ENCODE assay signal across 1 cellular context in genomic region chr7:101363734-101364374, GRCh38.
A peak's percentile ranks its signal among the peaks of the same experiment; 100 is the strongest.
TF ChIP-seq lines count a peak whose summit lies in the region.

No MANE protein-coding gene starts in this region.

TF ChIP-seq in HepG2, 621 proteins besides CTCF, POLR2A, EP300 and RAD21 (continued from another document and continues in another):
- TF ChIP-seq ZHX2 (IDR thresholded peaks at IDR 0.05; ENCODE audit: low read depth) (no peak), ZHX2 (CRISPR knock-in tag; IDR thresholded peaks at IDR 0.05; ENCODE audit: borderline replicate concordance) (no peak), E2F1 (CRISPR knock-in tag; IDR thresholded peaks at IDR 0.05) (no peak), RNF2 (conservative IDR thresholded peaks at IDR 0.05; ENCODE audit: low read depth) (0 out of 2 replicates have a peak, but pooled peaks have one; percentile 38), ADNP (CRISPR knock-in tag; IDR thresholded peaks at IDR 0.05) (no peak), NCOA2 (CRISPR knock-in tag; IDR thresholded peaks at IDR 0.05) (no peak), ZNF549 (CRISPR knock-in tag; IDR thresholded peaks at IDR 0.05) (no peak), ZNF761 (CRISPR knock-in tag; conservative IDR thresholded peaks at IDR 0.05) (no peak), AGO2 (optimal IDR thresholded peaks at IDR 0.05; ENCODE audit: low read depth, low read length) (peak; percentile 77), CBFB (CRISPR knock-in tag; IDR thresholded peaks at IDR 0.05) (no peak), ZNF121 (CRISPR knock-in tag; IDR thresholded peaks at IDR 0.05) (0 out of 2 replicates have a peak, but pooled peaks have one; percentile 27), ZNF572 (CRISPR knock-in tag; IDR thresholded peaks at IDR 0.05) (no peak), ZNF607 (CRISPR knock-in tag; IDR thresholded peaks at IDR 0.05; ENCODE audit: borderline replicate concordance) (no peak), ZNF180 (CRISPR knock-in tag; IDR thresholded peaks at IDR 0.05; ENCODE audit: borderline replicate concordance, low read depth) (no peak), MYC (CRISPR knock-in tag; IDR thresholded peaks at IDR 0.05; ENCODE audit: borderline replicate concordance) (peak; percentile 63; the same call in 1 of the 2 replicates), HNRNPK (IDR thresholded peaks at IDR 0.05; ENCODE audit: low read depth, low read length, poor library complexity, severe bottlenecking) (peak; percentile 81), MTF1 (CRISPR knock-in tag; IDR thresholded peaks at IDR 0.05) (no peak), ZNF780A (CRISPR knock-in tag; IDR thresholded peaks at IDR 0.05) (no peak), ZNF264 (CRISPR knock-in tag; IDR thresholded peaks at IDR 0.05) (no peak), ZBTB42 (CRISPR knock-in tag; IDR thresholded peaks at IDR 0.05) (no peak), STAG1 (CRISPR knock-in tag; IDR thresholded peaks at IDR 0.05) (peak; percentile 86), ETV6 (CRISPR knock-in tag; conservative IDR thresholded peaks at IDR 0.05) (no peak), PRDM4 (CRISPR knock-in tag; IDR thresholded peaks at IDR 0.05; ENCODE audit: borderline replicate concordance) (no peak), ZNF605 (CRISPR knock-in tag; IDR thresholded peaks at IDR 0.05) (0 out of 2 replicates have a peak, but pooled peaks have one; percentile 14), PATZ1 (CRISPR knock-in tag; IDR thresholded peaks at IDR 0.05) (0 out of 2 replicates have a peak, but pooled peaks have one; percentile 16), HNF4G (IDR thresholded peaks at IDR 0.05; ENCODE audit: borderline replicate concordance, low read depth, low read length) (no peak), HNF4G (CRISPR knock-in tag; IDR thresholded peaks at IDR 0.05; ENCODE audit: borderline replicate concordance, low read depth) (no peak), ZNF615 (CRISPR knock-in tag; IDR thresholded peaks at IDR 0.05; ENCODE audit: borderline replicate concordance) (no peak), PHF21A (CRISPR knock-in tag; IDR thresholded peaks at IDR 0.05) (0 out of 2 replicates have a peak, but pooled peaks have one; percentile 20), ZKSCAN5 (CRISPR knock-in tag; IDR thresholded peaks at IDR 0.05) (no peak), RXRA (CRISPR knock-in tag; IDR thresholded peaks at IDR 0.05) (peak; percentile 81), AHDC1 (CRISPR knock-in tag; IDR thresholded peaks at IDR 0.05; ENCODE audit: borderline replicate concordance) (no peak), EED (CRISPR knock-in tag; IDR thresholded peaks at IDR 0.05) (no peak)
- TF ChIP-seq, protein P1, sequence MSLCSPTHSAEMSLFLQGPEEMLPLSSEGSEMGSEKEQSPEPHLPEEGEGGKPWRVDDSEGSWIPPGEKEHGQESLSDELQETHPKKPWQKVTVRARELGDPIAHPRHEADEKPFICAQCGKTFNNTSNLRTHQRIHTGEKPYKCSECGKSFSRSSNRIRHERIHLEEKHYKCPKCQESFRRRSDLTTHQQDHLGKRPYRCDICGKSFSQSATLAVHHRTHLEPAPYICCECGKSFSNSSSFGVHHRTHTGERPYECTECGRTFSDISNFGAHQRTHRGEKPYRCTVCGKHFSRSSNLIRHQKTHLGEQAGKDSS (CRISPR knock-in tag; IDR thresholded peaks at IDR 0.05; ENCODE audit: borderline replicate concordance, low read depth): no peak
- TF ChIP-seq, protein P2, sequence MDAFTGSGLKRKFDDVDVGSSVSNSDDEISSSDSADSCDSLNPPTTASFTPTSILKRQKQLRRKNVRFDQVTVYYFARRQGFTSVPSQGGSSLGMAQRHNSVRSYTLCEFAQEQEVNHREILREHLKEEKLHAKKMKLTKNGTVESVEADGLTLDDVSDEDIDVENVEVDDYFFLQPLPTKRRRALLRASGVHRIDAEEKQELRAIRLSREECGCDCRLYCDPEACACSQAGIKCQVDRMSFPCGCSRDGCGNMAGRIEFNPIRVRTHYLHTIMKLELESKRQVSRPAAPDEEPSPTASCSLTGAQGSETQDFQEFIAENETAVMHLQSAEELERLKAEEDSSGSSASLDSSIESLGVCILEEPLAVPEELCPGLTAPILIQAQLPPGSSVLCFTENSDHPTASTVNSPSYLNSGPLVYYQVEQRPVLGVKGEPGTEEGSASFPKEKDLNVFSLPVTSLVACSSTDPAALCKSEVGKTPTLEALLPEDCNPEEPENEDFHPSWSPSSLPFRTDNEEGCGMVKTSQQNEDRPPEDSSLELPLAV (CRISPR knock-in tag; conservative IDR thresholded peaks at IDR 0.05; ENCODE audit: low read depth): no peak
- TF ChIP-seq, protein P3, sequence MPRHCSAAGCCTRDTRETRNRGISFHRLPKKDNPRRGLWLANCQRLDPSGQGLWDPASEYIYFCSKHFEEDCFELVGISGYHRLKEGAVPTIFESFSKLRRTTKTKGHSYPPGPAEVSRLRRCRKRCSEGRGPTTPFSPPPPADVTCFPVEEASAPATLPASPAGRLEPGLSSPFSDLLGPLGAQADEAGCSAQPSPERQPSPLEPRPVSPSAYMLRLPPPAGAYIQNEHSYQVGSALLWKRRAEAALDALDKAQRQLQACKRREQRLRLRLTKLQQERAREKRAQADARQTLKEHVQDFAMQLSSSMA (CRISPR knock-in tag; IDR thresholded peaks at IDR 0.05): no peak
- TF ChIP-seq, protein P4, sequence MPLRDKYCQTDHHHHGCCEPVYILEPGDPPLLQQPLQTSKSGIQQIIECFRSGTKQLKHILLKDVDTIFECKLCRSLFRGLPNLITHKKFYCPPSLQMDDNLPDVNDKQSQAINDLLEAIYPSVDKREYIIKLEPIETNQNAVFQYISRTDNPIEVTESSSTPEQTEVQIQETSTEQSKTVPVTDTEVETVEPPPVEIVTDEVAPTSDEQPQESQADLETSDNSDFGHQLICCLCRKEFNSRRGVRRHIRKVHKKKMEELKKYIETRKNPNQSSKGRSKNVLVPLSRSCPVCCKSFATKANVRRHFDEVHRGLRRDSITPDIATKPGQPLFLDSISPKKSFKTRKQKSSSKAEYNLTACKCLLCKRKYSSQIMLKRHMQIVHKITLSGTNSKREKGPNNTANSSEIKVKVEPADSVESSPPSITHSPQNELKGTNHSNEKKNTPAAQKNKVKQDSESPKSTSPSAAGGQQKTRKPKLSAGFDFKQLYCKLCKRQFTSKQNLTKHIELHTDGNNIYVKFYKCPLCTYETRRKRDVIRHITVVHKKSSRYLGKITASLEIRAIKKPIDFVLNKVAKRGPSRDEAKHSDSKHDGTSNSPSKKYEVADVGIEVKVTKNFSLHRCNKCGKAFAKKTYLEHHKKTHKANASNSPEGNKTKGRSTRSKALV (CRISPR knock-in tag; IDR thresholded peaks at IDR 0.05): peak; percentile 98
